ENCODE assay signal across 24 cellular contexts in the genomic region with DNA sequence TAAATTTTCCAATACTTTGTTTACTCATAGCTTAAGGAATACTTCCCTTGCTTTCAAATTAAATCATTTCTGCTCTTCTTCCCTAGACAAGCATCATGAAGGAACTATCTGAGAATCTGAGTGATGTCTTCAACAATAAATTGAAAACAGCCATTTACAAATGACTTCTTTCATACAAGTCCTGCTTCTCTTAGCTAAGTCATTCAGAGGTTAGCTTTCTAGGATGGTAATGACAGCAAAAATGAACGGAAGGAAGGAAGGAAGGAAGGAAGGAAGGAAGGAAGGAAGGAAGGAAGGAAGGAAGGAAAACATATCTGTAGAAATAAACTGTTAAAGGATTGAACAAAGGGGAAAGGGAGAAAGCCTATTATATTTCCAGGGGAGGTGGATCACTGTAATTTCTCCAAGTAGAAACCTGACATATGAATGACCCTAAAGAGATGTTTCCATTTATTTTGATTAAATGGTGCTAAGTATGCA.
"Had no signal": no experiment of that assay in that cellular context is flagged by ENCODE, and none has a peak within 500 bp of the region (broad histone marks: within the 10 kb centered on the region; RNA-seq: fewer than 3 reads in every experiment).

No MANE protein-coding gene starts in this region.

- H3K4me1 ChIP-seq: stomach, suprapubic skin, testis, thyroid gland, tibial artery, tibial nerve, transverse colon, upper lobe of left lung, upper lobe of right lung, uterus, vagina had no signal

- H3K9me3 ChIP-seq: suprapubic skin, testis, thoracic aorta, thyroid gland, tibial artery, transverse colon, upper lobe of left lung, upper lobe of right lung, uterus, vagina had no signal

- DNase-seq: stimulated activated CD4-positive, alpha-beta T cell treated with anti-CD3 and anti-CD28 coated beads, Interleukin-2, amount 100 ng/mL, for 48 hours; stimulated activated CD4-positive, alpha-beta T cell treated with anti-CD3 and anti-CD28 coated beads, Interleukin-4, amount 100 ng/mL, for 1 hour; stimulated activated CD4-positive, alpha-beta T cell treated with anti-CD3 and anti-CD28 coated beads, Interleukin-4, amount 100 ng/mL, for 24 hours; stimulated activated CD4-positive, alpha-beta T cell treated with anti-CD3 and anti-CD28 coated beads, Interleukin-4, amount 100 ng/mL, for 4 hours; stimulated activated CD8-positive, alpha-beta memory T cell treated with anti-CD3 and anti-CD28 coated beads, Interleukin-4, amount 100 ng/mL, for 48 hours; stimulated activated naive B cell treated with anti-CD40 and anti-IgM and Interleukin-4, amounts not matched to agents 10 μg/mL and 1 μg/mL and 100 μg/mL, for 72 hours; stimulated activated naive CD4-positive, alpha-beta T cell; stimulated activated naive CD4-positive, alpha-beta T cell treated with Interleukin-2 at 50 U/mL for 16 hours; stimulated activated naive CD8-positive, alpha-beta T cell treated with anti-CD3 and anti-CD28 coated beads, Interleukin-15, amount 100 ng/mL, for 72 hours; stimulated activated naive CD8-positive, alpha-beta T cell treated with anti-CD3 and anti-CD28 coated beads, Interleukin-15, Interleukin-2, amounts not matched to agents 100 U/mL and 50 U/mL, for 24 hours; stomach; substantia nigra; thyroid gland; tibial artery; transverse colon; trophoblast cell; upper lobe of left lung; upper lobe of right lung; uterus had no signal

- H3K36me3 ChIP-seq: stomach, suprapubic skin, thoracic aorta, thyroid gland, tibial artery, tibial nerve, transverse colon, upper lobe of left lung, upper lobe of right lung, uterus, vagina had no signal

- H3K27me3 ChIP-seq: stomach, suprapubic skin, testis, thyroid gland, tibial artery, tibial nerve, transverse colon, upper lobe of left lung, upper lobe of right lung, uterus, vagina had no signal

- H3K27ac ChIP-seq: stomach, suprapubic skin, testis, thoracic aorta, thyroid gland, tibial artery, tibial nerve, transverse colon, upper lobe of left lung, upper lobe of right lung, uterus, vagina had no signal

- H3K4me3 ChIP-seq: stomach, suprapubic skin, testis, thoracic aorta, thyroid gland, tibial artery, tibial nerve, transverse colon, upper lobe of left lung, upper lobe of right lung, uterus, vagina had no signal
